Comparison of ENCODE assay signal across 1 cellular context in genomic region chr10:3172446-3173172, GRCh38.
TF ChIP-seq lines count a peak whose summit lies in the region.

Gene PITRM1, minus strand, starts transcription at chr10:3172782. Its CDS starts 10 bp downstream, at chr10:3172772.

TF ChIP-seq in HEK293, 187 proteins besides CTCF, POLR2A, EP300 and RAD21 (continued from another document and continues in another):
- TF ChIP-seq ZNF148 (tag by site-specific recombination; IDR thresholded peaks at IDR 0.05; ENCODE audit: borderline replicate concordance) (no peak), IKZF3 (tag by site-specific recombination; IDR thresholded peaks at IDR 0.05) (0 out of 2 replicates have a peak, but pooled peaks have one; percentile 9), ZBTB11 (tag by site-specific recombination; conservative IDR thresholded peaks at IDR 0.05; ENCODE audit: low read depth) (0 out of 2 replicates have a peak, but pooled peaks have one; percentile 5), ZNF843 (tag by site-specific recombination; IDR thresholded peaks at IDR 0.05) (peak; percentile 62), ZNF692 (tag by site-specific recombination; IDR thresholded peaks at IDR 0.05) (peak; percentile 79), ZNF776 (tag by site-specific recombination; IDR thresholded peaks at IDR 0.05; ENCODE audit: borderline replicate concordance) (no peak), SP3 (tag by site-specific recombination; IDR thresholded peaks at IDR 0.05) (peak; percentile 96; the same call in 1 of the 2 replicates), ZEB2 (tag by site-specific recombination; IDR thresholded peaks at IDR 0.05) (peak; percentile 40; the same call in 1 of the 2 replicates), ZNF214 (tag by site-specific recombination; IDR thresholded peaks at IDR 0.05; ENCODE audit: borderline replicate concordance) (no peak), ZNF510 (tag by site-specific recombination; IDR thresholded peaks at IDR 0.05; ENCODE audit: insufficient replicate concordance) (no peak), WT1 (tag by site-specific recombination; IDR thresholded peaks at IDR 0.05) (no peak; the same call in 1 of the 2 replicates), GLI4 (tag by site-specific recombination; IDR thresholded peaks at IDR 0.05) (no peak), ZNF610 (tag by site-specific recombination; IDR thresholded peaks at IDR 0.05; ENCODE audit: borderline replicate concordance) (peak; percentile 86), ZNF837 (tag by site-specific recombination; IDR thresholded peaks at IDR 0.05) (no peak), ZBTB20 (tag by site-specific recombination; IDR thresholded peaks at IDR 0.05) (peak; percentile 67; the same call in 1 of the 2 replicates), ZNF558 (tag by site-specific recombination; IDR thresholded peaks at IDR 0.05) (no peak), KLF8 (tag by site-specific recombination; IDR thresholded peaks at IDR 0.05) (peak; percentile 93), ZFP69B (tag by site-specific recombination; IDR thresholded peaks at IDR 0.05) (peak; percentile 60; the same call in 1 of the 2 replicates), ZNF132 (tag by site-specific recombination; IDR thresholded peaks at IDR 0.05; ENCODE audit: borderline replicate concordance) (no peak), ZFHX2 (tag by site-specific recombination; conservative IDR thresholded peaks at IDR 0.05) (peak; percentile 91), ZNF184 (tag by site-specific recombination; IDR thresholded peaks at IDR 0.05) (no peak), ZNF18 (tag by site-specific recombination; IDR thresholded peaks at IDR 0.05) (no peak), FEZF1 (tag by site-specific recombination; IDR thresholded peaks at IDR 0.05) (no peak), ZNF585B (tag by site-specific recombination; IDR thresholded peaks at IDR 0.05) (no peak), MEIS1 (CRISPR knock-in tag; IDR thresholded peaks at IDR 0.05; ENCODE audit: borderline replicate concordance) (no peak), YY2 (tag by site-specific recombination; IDR thresholded peaks at IDR 0.05) (no peak), ZNF629 (tag by site-specific recombination; IDR thresholded peaks at IDR 0.05) (peak; percentile 37; the same call in 1 of the 2 replicates), KLF10 (tag by site-specific recombination; IDR thresholded peaks at IDR 0.05) (peak; percentile 20; the same call in 1 of the 2 replicates), TSHZ1 (tag by site-specific recombination; IDR thresholded peaks at IDR 0.05; ENCODE audit: borderline replicate concordance) (no peak), PRDM4 (tag by site-specific recombination; IDR thresholded peaks at IDR 0.05) (no peak), ZBTB7A (tag by site-specific recombination; IDR thresholded peaks at IDR 0.05; ENCODE audit: low read depth) (no peak), ZNF670 (tag by site-specific recombination; IDR thresholded peaks at IDR 0.05; ENCODE audit: low read depth) (no peak), KLF16 (tag by site-specific recombination; IDR thresholded peaks at IDR 0.05) (peak; percentile 32; the same call in 1 of the 2 replicates), GLIS1 (tag by site-specific recombination; IDR thresholded peaks at IDR 0.05) (peak; percentile 14; the same call in 1 of the 2 replicates), ZIC2 (tag by site-specific recombination; IDR thresholded peaks at IDR 0.05) (peak; percentile 67), EGR2 (tag by site-specific recombination; IDR thresholded peaks at IDR 0.05; ENCODE audit: low read depth) (peak; percentile 83), ZXDB (tag by site-specific recombination; IDR thresholded peaks at IDR 0.05) (peak; percentile 87), ZNF768 (tag by site-specific recombination; IDR thresholded peaks at IDR 0.05) (no peak), ZNF221 (tag by site-specific recombination; IDR thresholded peaks at IDR 0.05; ENCODE audit: borderline replicate concordance) (no peak), ZNF521 (tag by site-specific recombination; IDR thresholded peaks at IDR 0.05) (no peak), HOXD13 (CRISPR knock-in tag; IDR thresholded peaks at IDR 0.05; ENCODE audit: borderline replicate concordance) (no peak), ZNF16 (tag by site-specific recombination; IDR thresholded peaks at IDR 0.05; ENCODE audit: low read depth) (no peak), ELK4 (IDR thresholded peaks at IDR 0.05; ENCODE audit: borderline replicate concordance, low read depth, low read length) (no peak), ZBTB48 (tag by site-specific recombination; IDR thresholded peaks at IDR 0.05) (peak; percentile 38; the same call in 1 of the 2 replicates), ZNF777 (tag by site-specific recombination; IDR thresholded peaks at IDR 0.05; ENCODE audit: borderline replicate concordance) (no peak), ZNF2 (tag by site-specific recombination; IDR thresholded peaks at IDR 0.05) (0 out of 2 replicates have a peak, but pooled peaks have one; percentile 52)
